ENCODE assay signal across 12 cellular contexts in the genomic region with DNA sequence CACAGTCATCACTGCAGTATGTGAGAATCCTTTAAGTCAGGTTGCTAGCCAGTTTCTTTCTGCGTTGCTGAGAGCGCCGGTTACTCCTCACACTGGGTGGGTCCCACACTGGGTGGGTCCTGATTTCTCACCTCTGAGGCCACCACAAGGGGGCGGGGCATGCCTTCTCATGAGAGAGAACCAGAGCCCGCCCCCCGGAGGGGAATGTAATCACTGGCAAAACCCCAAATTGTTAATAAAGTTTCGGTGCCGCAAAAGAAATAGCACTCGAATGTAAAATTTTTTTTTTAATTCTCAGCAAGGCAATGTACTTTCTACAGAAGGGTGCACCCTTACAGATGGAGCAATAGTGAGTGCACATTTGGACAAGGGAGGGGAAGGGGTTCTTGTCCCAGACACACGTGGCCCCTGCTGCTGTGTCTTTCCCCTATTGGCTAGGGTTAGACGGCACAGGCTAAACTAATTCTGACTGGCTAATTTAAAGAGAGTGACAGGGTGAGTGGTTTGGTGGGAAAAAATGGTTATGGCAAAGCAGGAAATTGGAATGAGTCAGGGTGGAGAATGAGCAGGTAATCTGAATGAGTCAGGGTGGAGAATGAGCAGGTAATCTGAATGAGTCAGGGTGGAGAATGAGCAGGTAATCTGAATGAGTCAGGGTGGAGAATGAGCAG. TPM values are rescaled to one million over a fixed set of nuclear protein-coding genes. Genes with fewer than 3 reads are reported as not detected.
"Had no signal": no experiment of that assay in that cellular context is flagged by ENCODE, and none has a peak within 500 bp of the region (broad histone marks: within the 10 kb centered on the region; RNA-seq: fewer than 3 reads in every experiment).

No MANE protein-coding gene starts in this region.

RNA-seq across cellular contexts. Expression of a gene that starts 25.5 kb away (rescaled TPM):
- total RNA-seq: activated B cell treated with CpG ODN at 0.5 μM for 24 hours; activated CD4-positive, alpha-beta T cell treated with anti-CD3 and anti-CD28 coated beads, Interleukin-2, amount 10 ng/mL, durations not matched to agents 24 days and 14 days; activated naive CD4-positive, alpha-beta T cell treated with anti-CD3 and anti-CD28 coated beads for 36 hours had no signal
- polyA plus RNA-seq: naive thymus-derived CD8-positive, alpha-beta T cell had no signal

RNA-seq across cellular contexts. Expression of a gene that starts 47.1 kb away (rescaled TPM):
- total RNA-seq: lung microvascular endothelial cell, osteoblast had no signal

RNA-seq across cellular contexts. Expression of a gene that starts 60.0 kb away (rescaled TPM):
- total RNA-seq: activated B cell treated with CpG ODN at 0.5 μM for 24 hours; activated CD4-positive, alpha-beta T cell treated with anti-CD3 and anti-CD28 coated beads, Interleukin-2, amount 10 ng/mL, durations not matched to agents 24 days and 14 days; activated naive CD4-positive, alpha-beta T cell treated with anti-CD3 and anti-CD28 coated beads for 36 hours; lung microvascular endothelial cell; mucosa of descending colon; naive thymus-derived CD8-positive, alpha-beta T cell; osteoblast; psoas muscle; right lobe of liver; spleen; upper lobe of left lung had no signal
- polyA plus RNA-seq: adipose tissue; naive thymus-derived CD8-positive, alpha-beta T cell; psoas muscle; spleen had no signal
